9 cellular contexts compared by ENCODE assay signal in the genomic region with DNA sequence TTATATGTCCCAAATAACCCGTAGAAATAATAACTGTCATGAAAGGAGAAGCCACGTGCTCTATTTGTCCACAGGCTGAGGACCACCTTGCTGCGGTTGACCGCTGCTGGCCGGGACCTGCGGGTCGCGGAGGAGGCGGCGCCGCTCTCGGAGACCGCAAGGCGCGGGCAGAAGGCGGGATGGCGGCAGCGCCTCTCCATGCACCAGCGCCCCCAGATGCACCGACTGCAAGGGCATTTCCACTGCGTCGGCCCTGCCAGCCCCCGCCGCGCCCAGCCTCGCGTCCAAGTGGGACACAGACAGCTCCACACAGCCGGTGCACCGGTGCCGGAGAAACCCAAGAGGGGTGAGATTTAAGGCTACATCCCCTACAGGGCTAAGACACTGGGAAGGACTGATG. TPM values are rescaled to one million over a fixed set of nuclear protein-coding genes. Genes with fewer than 3 reads are reported as not detected.
DNase-seq lines count a peak whose midpoint lies in the region; ATAC-seq and TF ChIP-seq lines count a peak whose summit lies in the region.
"Had no signal": no experiment of that assay in that cellular context is flagged by ENCODE, and none has a peak within 500 bp of the region (broad histone marks: within the 10 kb centered on the region; RNA-seq: fewer than 3 reads in every experiment).

No MANE protein-coding gene starts in this region.

- peak overlapping the region; percentile 6 for H3K4me3 Mint-ChIP-seq in natural killer cell

- peaks cover 8 to 11% of the 10 kb centered on the region in 2 donors for H3K27me3 Mint-ChIP-seq in natural killer cell (ENCODE audit: low read depth in 2 of 2)

- intact Hi-C loops in natural killer cell (cut with micrococcal nuclease), result no loop called here

- no peak for TF ChIP-seq CTCF in natural killer cell (IDR thresholded peaks at IDR 0.05)

- peak in 2 of 3 donors; percentile 44 to 67 for ATAC-seq in natural killer cell
- ATAC-seq in HG02759 (IDR thresholded peaks at IDR 0.05; ENCODE audit: unreplicated experiment), result no peak
- no peak for ATAC-seq in GM18907 (IDR thresholded peaks at IDR 0.05; ENCODE audit: unreplicated experiment)

- no peaks in the 10 kb centered on the region for H3K9me3 Mint-ChIP-seq in natural killer cell

- no peaks in the 10 kb centered on the region for H3K36me3 Mint-ChIP-seq in natural killer cell

- DNase-seq in NCI-H1694 (lab: John Stamatoyannopoulos, UW), result peak; percentile 7
- no peak for DNase-seq in NCI-H1694 treated with DMSO at 0.1 percent for 48 hours (lab: John Stamatoyannopoulos, UW)
- DNase-seq in T-helper 9 cell, result peak; percentile 21
- peak; percentile 1 for DNase-seq in effector CD8-positive, alpha-beta T cell (lab: John Stamatoyannopoulos, UW)
- peak; percentile 23 for DNase-seq in natural killer cell
- no peak for DNase-seq in NOMO-1 treated with dmso at 0.1 percent for 144 hours (lab: John Stamatoyannopoulos, UW; ENCODE audit: unreplicated experiment)

- H3K4me1 Mint-ChIP-seq in natural killer cell, result no peaks in the 10 kb centered on the region

- no peak overlapping the region for H3K27ac Mint-ChIP-seq in natural killer cell

RNA-seq across cellular contexts. Expression of gene RPGRIP1, which starts 21.0 kb away (rescaled TPM):
- total RNA-seq in natural killer cell, result under 1 TPM in 2 of 3 donors, not detected in 1; 0.68 to 0.85 TPM
- total RNA-seq: pulmonary artery endothelial cell had no signal

RNA-seq across cellular contexts. Expression of gene HNRNPC, which starts 31.6 kb away (rescaled TPM):
- total RNA-seq in natural killer cell, result 100 to 1,000 TPM; 501 to 547 (median 515) TPM

Comparison
In these comparisons a context has a peak if more than half of its experiments do, and no peak if none do; other contexts are left out.
1. DNase-seq: peak in NCI-H1694 (single experiment), T-helper 9 cell (single experiment), effector CD8-positive, alpha-beta T cell (single experiment) and natural killer cell (single experiment); none in NCI-H1694 treated with DMSO at 0.1 percent for 48 hours (single experiment) and NOMO-1 treated with dmso at 0.1 percent for 144 hours (single experiment).
2. ATAC-seq: peak in natural killer cell (2 of 3); none in HG02759 (single experiment) and GM18907 (single experiment).